Comparison of ENCODE assay signal across 9 cellular contexts in genomic region chr2:17540813-17541513, GRCh38. TPM values are rescaled to one million over a fixed set of nuclear protein-coding genes. Genes with fewer than 3 reads are reported as not detected.
A peak's percentile ranks its signal among the peaks of the same experiment; 100 is the strongest.
DNase-seq lines count a peak whose midpoint lies in the region; ATAC-seq, FAIRE-seq and TF ChIP-seq lines count a peak whose summit lies in the region.
"Had no signal": no experiment of that assay in that cellular context is flagged by ENCODE, and none has a peak within 500 bp of the region (broad histone marks: within the 10 kb centered on the region; RNA-seq: fewer than 3 reads in every experiment).

No MANE protein-coding gene starts in this region.

- no peaks in the 10 kb centered on the region for H3K9me1 ChIP-seq in IMR-90 (ENCODE audit: insufficient read depth, low read length)

- H4K91ac ChIP-seq in IMR-90 (ENCODE audit: insufficient read depth, low read depth, low read length), result no peak overlapping the region

- H3K4me3 ChIP-seq in IMR-90 (ENCODE audit: insufficient read depth, low read depth, low read length), result peak overlapping the region; percentile 30; the same call in 1 of the 2 replicates
- peak overlapping the region; percentile 32 to 59 for H3K4me3 ChIP-seq in kidney (ENCODE audit: low read length in 2 of 2)
- peak overlapping the region; percentile 53 to 64 (median 58) for H3K4me3 ChIP-seq in stomach

- in situ Hi-C loops in IMR-90 (cut with MboI; ENCODE audit: low sequenced_read_pairs), result no loop called here

- no peaks in the 10 kb centered on the region for H3K4me1 Mint-ChIP-seq in stimulated activated effector memory CD8-positive, alpha-beta T cell treated with anti-CD3 and anti-CD28 coated beads, Interleukin-12 subunit alpha, Interleukin-12 subunit beta, amount 100 ng/mL, for 72 hours
- H3K4me1 Mint-ChIP-seq in activated T-helper 1 cell treated with anti-CD3 and anti-CD28 coated beads, Interleukin-12 subunit alpha, Interleukin-12 subunit beta, Interleukin-2, Interleukin-4 antibody, amounts not matched to agents 30 ng/mL and 10 ng/mL and 1 ng/mL, durations not matched to agents 14 hours and 24 hours and 36 hours (ENCODE audit: low read depth), result peaks cover 5% of the 10 kb centered on the region

- H3K9me3 Mint-ChIP-seq in stimulated activated effector memory CD8-positive, alpha-beta T cell treated with anti-CD3 and anti-CD28 coated beads, Interleukin-12 subunit alpha, Interleukin-12 subunit beta, amount 100 ng/mL, for 72 hours, result peaks cover 2% of the 10 kb centered on the region
- no peaks in the 10 kb centered on the region for H3K9me3 Mint-ChIP-seq in activated T-helper 1 cell treated with anti-CD3 and anti-CD28 coated beads, Interleukin-12 subunit alpha, Interleukin-12 subunit beta, Interleukin-2, Interleukin-4 antibody, amounts not matched to agents 30 ng/mL and 10 ng/mL and 1 ng/mL, durations not matched to agents 14 hours and 24 hours and 36 hours

- no peaks in the 10 kb centered on the region for H3K36me3 ChIP-seq in IMR-90 (ENCODE audit: control insufficient read depth, insufficient read depth, low read length)
- H3K36me3 ChIP-seq in kidney (ENCODE audit: control insufficient read depth in 1 of 2, insufficient read depth in 2 of 2, low read length in 2 of 2), result no peaks in the 10 kb centered on the region
- no peaks in the 10 kb centered on the region for H3K36me3 ChIP-seq in stomach

- no peak; the same call in 1 of the 2 replicates for ATAC-seq in IMR-90 (ENCODE audit: low read depth)
- no peak for ATAC-seq in stimulated activated effector memory CD8-positive, alpha-beta T cell treated with anti-CD3 and anti-CD28 coated beads, Interleukin-12 subunit alpha, Interleukin-12 subunit beta, amount 100 ng/mL, for 72 hours
- ATAC-seq in GM18909 (IDR thresholded peaks at IDR 0.05; ENCODE audit: poor library complexity, unreplicated experiment), result no peak

- H3K56ac ChIP-seq in IMR-90 (ENCODE audit: extremely low read depth, insufficient read depth, low read length), result no peak overlapping the region

- BruUV-seq in IMR-90 (replicated peaks; lab: Mats Ljungman, UMichigan), result no TSS peak

- POLR2A ChIA-PET in IMR-90 (lab: Charles Lee; ENCODE audit: unreplicated experiment), result no interaction called here

- H2AK5ac ChIP-seq in IMR-90 (ENCODE audit: low read depth, low read length), result no peak overlapping the region

- H3K4me1 ChIP-seq in IMR-90 (ENCODE audit: control insufficient read depth, insufficient read depth, low read length), result no peaks in the 10 kb centered on the region; the same call in 1 of the 2 replicates
- H3K4me1 ChIP-seq in kidney (ENCODE audit: control insufficient read depth in 1 of 2, insufficient read depth in 1 of 2, low read depth in 1 of 2, low read length in 2 of 2), result no peaks in the 10 kb centered on the region
- H3K4me1 ChIP-seq in stomach, result peaks cover 0 to 41% (median 39%) of the 10 kb centered on the region in 4 donors

- FAIRE-seq in kidney (lab: Jason Lieb, UNC) (no peak), HTR-8/SVneo (lab: Jason Lieb, UNC) (no peak)

- 3% methylated on average over 13 of the region's 21 CpGs; no CpG with 5 or more reads in 1 of the 2 experiments for WGBS in IMR-90 (ENCODE audit: extremely low coverage in 2 of 2, insufficient read length in 1 of 2), 2 experiments
- 1 to 3% (median 3%) methylated on average over 21 of the region's 21 CpGs for WGBS in stomach, 5 donors

- DNase-seq in IMR-90, result no peak
- DNase-seq in astrocyte of the hippocampus (ENCODE audit: low read depth, low spot score), result peak; percentile 21
- DNase-seq in kidney, result no peak
- no peak for DNase-seq in stomach
- no peak for DNase-seq in stimulated activated effector memory CD8-positive, alpha-beta T cell treated with anti-CD3 and anti-CD28 coated beads, Interleukin-12 subunit alpha, Interleukin-12 subunit beta, amount 100 ng/mL, for 72 hours (ENCODE audit: low spot score in 2 of 2)
- DNase-seq in HTR-8/SVneo (ENCODE audit: insufficient read length, low spot score), result no peak
- no peak for DNase-seq in activated T-helper 1 cell treated with anti-CD3 and anti-CD28 coated beads, Interleukin-12 subunit alpha, Interleukin-12 subunit beta, Interleukin-2, Interleukin-4 antibody, amounts not matched to agents 30 ng/mL and 10 ng/mL and 1 ng/mL, durations not matched to agents 14 hours and 24 hours and 36 hours (ENCODE audit: low spot score)
- DNase-seq: activated CD4-positive, CD25-positive, alpha-beta regulatory T cell had no signal

- H2BK15ac ChIP-seq in IMR-90 (ENCODE audit: low read depth, low read length), result no peak overlapping the region

- H3K36me3 Mint-ChIP-seq in stimulated activated effector memory CD8-positive, alpha-beta T cell treated with anti-CD3 and anti-CD28 coated beads, Interleukin-12 subunit alpha, Interleukin-12 subunit beta, amount 100 ng/mL, for 72 hours, result no peaks in the 10 kb centered on the region
- peaks cover 2% of the 10 kb centered on the region for H3K36me3 Mint-ChIP-seq in activated T-helper 1 cell treated with anti-CD3 and anti-CD28 coated beads, Interleukin-12 subunit alpha, Interleukin-12 subunit beta, Interleukin-2, Interleukin-4 antibody, amounts not matched to agents 30 ng/mL and 10 ng/mL and 1 ng/mL, durations not matched to agents 14 hours and 24 hours and 36 hours (ENCODE audit: low read depth)

- H3K27me3 ChIP-seq in IMR-90 (ENCODE audit: control insufficient read depth, insufficient read depth, low read length) (peaks cover 30% of the 10 kb centered on the region), stomach (peaks cover 0 to 55% (median 27%) of the 10 kb centered on the region in 3 donors)

- no peak for TF ChIP-seq POLR2A in IMR-90 (IDR thresholded peaks at IDR 0.05; ENCODE audit: low read depth, low read length)
- no peak for TF ChIP-seq POLR2A in stomach (IDR thresholded peaks at IDR 0.05)

- no peak overlapping the region for H2BK20ac ChIP-seq in IMR-90 (ENCODE audit: low read depth, low read length)

- H2BK5ac ChIP-seq in IMR-90 (ENCODE audit: low read depth, low read length, poor library complexity, severe bottlenecking), result no peak overlapping the region

- H3K14ac ChIP-seq in IMR-90 (replicated peaks; ENCODE audit: low read depth, low read length), result no peak overlapping the region

- H3K79me1 ChIP-seq in IMR-90 (ENCODE audit: low read depth in 1 of 2, low read length in 2 of 2), result no peaks in the 10 kb centered on the region

- H3K27me3 Mint-ChIP-seq in activated T-helper 1 cell treated with anti-CD3 and anti-CD28 coated beads, Interleukin-12 subunit alpha, Interleukin-12 subunit beta, Interleukin-2, Interleukin-4 antibody, amounts not matched to agents 30 ng/mL and 10 ng/mL and 1 ng/mL, durations not matched to agents 14 hours and 24 hours and 36 hours (ENCODE audit: insufficient read depth), result peaks cover 54% of the 10 kb centered on the region

- H4K5ac ChIP-seq in IMR-90 (ENCODE audit: low read depth, low read length), result no peak overlapping the region

- no peak overlapping the region for H2BK120ac ChIP-seq in IMR-90 (ENCODE audit: low read depth, low read length)

- intact Hi-C loops in IMR-90 (cut with micrococcal nuclease) (no loop called here), kidney (cut with DNase I) (no loop called here), stomach (cut with DNase I; ENCODE audit: low total_unique reads) (no loop called here)
- intact Hi-C loops in activated T-helper 1 cell treated with anti-CD3 and anti-CD28 coated beads, Interleukin-12 subunit alpha, Interleukin-12 subunit beta, Interleukin-2, Interleukin-4 antibody, amounts not matched to agents 30 ng/mL and 10 ng/mL and 1 ng/mL, durations not matched to agents 14 hours and 24 hours and 36 hours (cut with micrococcal nuclease), result no loop called here

- H3K4me3 Mint-ChIP-seq in stimulated activated effector memory CD8-positive, alpha-beta T cell treated with anti-CD3 and anti-CD28 coated beads, Interleukin-12 subunit alpha, Interleukin-12 subunit beta, amount 100 ng/mL, for 72 hours, result no peak overlapping the region
- H3K4me3 Mint-ChIP-seq in activated T-helper 1 cell treated with anti-CD3 and anti-CD28 coated beads, Interleukin-12 subunit alpha, Interleukin-12 subunit beta, Interleukin-2, Interleukin-4 antibody, amounts not matched to agents 30 ng/mL and 10 ng/mL and 1 ng/mL, durations not matched to agents 14 hours and 24 hours and 36 hours, result no peak overlapping the region

- H3K9ac ChIP-seq in IMR-90 (ENCODE audit: low read depth, low read length), result no peak overlapping the region
- H3K9ac ChIP-seq in kidney (ENCODE audit: low read length in 2 of 2), result no peak overlapping the region

- H3K27ac ChIP-seq in IMR-90 (ENCODE audit: insufficient read depth, low read length) (no peak overlapping the region), kidney (ENCODE audit: low read depth in 2 of 2, low read length in 2 of 2) (no peak overlapping the region), stomach (peak overlapping the region; percentile 72 to 85 (median 83))

- H4K8ac ChIP-seq in IMR-90 (ENCODE audit: low read depth in 2 of 2, low read length in 2 of 2), result no peak overlapping the region

- no peak overlapping the region for H2AK9ac ChIP-seq in IMR-90 (replicated peaks; ENCODE audit: low read depth, low read length, poor library complexity)

- peak overlapping the region; percentile 83 for H2AFZ ChIP-seq in IMR-90 (replicated peaks; ENCODE audit: low read length, poor library complexity)

- no peaks in the 10 kb centered on the region; the same call in 1 of the 2 replicates for H3K9me3 ChIP-seq in IMR-90 (ENCODE audit: control insufficient read depth, insufficient read depth, low read length)
- H3K9me3 ChIP-seq in kidney (ENCODE audit: control insufficient read depth in 1 of 2, low read length in 2 of 2), result no peaks in the 10 kb centered on the region
- no peaks in the 10 kb centered on the region for H3K9me3 ChIP-seq in stomach

- no peak overlapping the region for H3K23ac ChIP-seq in IMR-90 (ENCODE audit: low read depth, low read length)

- H3K18ac ChIP-seq in IMR-90 (ENCODE audit: low read depth, low read length), result no peak overlapping the region

- TF ChIP-seq CTCF in IMR-90 (conservative IDR thresholded peaks at IDR 0.05; ENCODE audit: low read depth, low read length), result no peak
- no peak for TF ChIP-seq CTCF in kidney (IDR thresholded peaks at IDR 0.05; ENCODE audit: borderline replicate concordance, extremely low read depth, insufficient read depth)
- no peak for TF ChIP-seq CTCF in stomach (IDR thresholded peaks at IDR 0.05)

- dilution Hi-C loops in IMR-90 (cut with HindIII; ENCODE audit: low sequenced_read_pairs, unreplicated experiment), result no loop called here

- no peak for TF ChIP-seq RAD21 in IMR-90 (IDR thresholded peaks at IDR 0.05; ENCODE audit: low read length)

- no peak overlapping the region for H3K4ac ChIP-seq in IMR-90 (ENCODE audit: low read depth, low read length)

- peak overlapping the region; percentile 54 for H3K4me2 ChIP-seq in IMR-90 (ENCODE audit: low read depth, low read length)

- TF ChIP-seq EP300 in stomach (IDR thresholded peaks at IDR 0.05), result no peak

- H3K27ac Mint-ChIP-seq in stimulated activated effector memory CD8-positive, alpha-beta T cell treated with anti-CD3 and anti-CD28 coated beads, Interleukin-12 subunit alpha, Interleukin-12 subunit beta, amount 100 ng/mL, for 72 hours, result no peak overlapping the region
- no peak overlapping the region for H3K27ac Mint-ChIP-seq in activated T-helper 1 cell treated with anti-CD3 and anti-CD28 coated beads, Interleukin-12 subunit alpha, Interleukin-12 subunit beta, Interleukin-2, Interleukin-4 antibody, amounts not matched to agents 30 ng/mL and 10 ng/mL and 1 ng/mL, durations not matched to agents 14 hours and 24 hours and 36 hours

- CTCF ChIA-PET in IMR-90 (lab: Yijun Ruan, JAX), result interaction anchor here (0.6 to 1.3 kb wide), 3 partner anchors 19 to 622 kb away, joined by 3 to 5 read pairs (median 4); no protein-coding TSS in a partner anchor

- no peaks in the 10 kb centered on the region for H4K20me1 ChIP-seq in IMR-90 (ENCODE audit: insufficient read depth, low read length)

RNA-seq across cellular contexts. Expression of gene VSNL1, which starts 0.5 kb away (rescaled TPM):
- total RNA-seq in IMR-90 (2012; rRNA removed), result 0.28 and 0.36 TPM in 2 replicates
- polyA plus RNA-seq in IMR-90 (2012; rRNA removed), result 0.24 and 0.32 TPM in 2 replicates
- 0.05 and 0.16 TPM in 2 replicates for polyA plus RNA-seq in IMR-90 (2012; cell fraction: cytosol; rRNA removed)
- 0.08 TPM in 1 of 2 replicates, not detected in the other for polyA plus RNA-seq in IMR-90 (2012; cell fraction: nucleus; rRNA removed; ENCODE audit: low replicate concordance)
- 0.44 TPM for total RNA-seq in kidney
- polyA plus RNA-seq in kidney (ENCODE audit: insufficient read depth, low read depth, low replicate concordance), result 1.0 TPM
- total RNA-seq in stomach, result 10 to 100 TPM in 1 of 5 donors, 1 to 10 TPM in 1, not detected in 3; 1.1 to 21.9 TPM
- polyA plus RNA-seq in stomach, result 10 to 100 TPM in 1 of 3 donors, under 1 TPM in 1, not detected in 1; 0.44 to 20.9 TPM
- total RNA-seq in activated T-helper 1 cell treated with anti-CD3 and anti-CD28 coated beads, Interleukin-12 subunit alpha, Interleukin-12 subunit beta, Interleukin-2, Interleukin-4 antibody, amounts not matched to agents 30 ng/mL and 10 ng/mL and 1 ng/mL, durations not matched to agents 14 hours and 24 hours and 36 hours, result not detected in 2 replicates

RNA-seq across cellular contexts. Expression of gene RAD51AP2, which starts 22.7 kb away (rescaled TPM):
- total RNA-seq in IMR-90 (2012; rRNA removed) (not detected in 2 replicates), kidney (not detected), stomach (under 1 TPM in 1 of 5 donors, not detected in 4; 0.55 TPM)
- polyA plus RNA-seq in IMR-90 (2012; rRNA removed) (not detected in 2 replicates), kidney (ENCODE audit: insufficient read depth, low read depth, low replicate concordance) (not detected), stomach (under 1 TPM in 1 of 3 donors, not detected in 2; 0.20 TPM)
- not detected in 2 replicates for polyA plus RNA-seq in IMR-90 (2012; cell fraction: cytosol; rRNA removed)
- not detected in 2 replicates for polyA plus RNA-seq in IMR-90 (2012; cell fraction: nucleus; rRNA removed; ENCODE audit: low replicate concordance)
- not detected in 2 replicates for total RNA-seq in activated T-helper 1 cell treated with anti-CD3 and anti-CD28 coated beads, Interleukin-12 subunit alpha, Interleukin-12 subunit beta, Interleukin-2, Interleukin-4 antibody, amounts not matched to agents 30 ng/mL and 10 ng/mL and 1 ng/mL, durations not matched to agents 14 hours and 24 hours and 36 hours

Comparison
In these comparisons a context has a peak if more than half of its experiments do, and no peak if none do; other contexts are left out.
1. H3K27ac ChIP-seq: peak in stomach (5 of 5); none in IMR-90 (single experiment) and kidney (0 of 2).
2. Peak in every context shown above with its lines, with median percentiles within 50 percentile points of each other: H3K4me3 ChIP-seq.